In the genomic region with DNA sequence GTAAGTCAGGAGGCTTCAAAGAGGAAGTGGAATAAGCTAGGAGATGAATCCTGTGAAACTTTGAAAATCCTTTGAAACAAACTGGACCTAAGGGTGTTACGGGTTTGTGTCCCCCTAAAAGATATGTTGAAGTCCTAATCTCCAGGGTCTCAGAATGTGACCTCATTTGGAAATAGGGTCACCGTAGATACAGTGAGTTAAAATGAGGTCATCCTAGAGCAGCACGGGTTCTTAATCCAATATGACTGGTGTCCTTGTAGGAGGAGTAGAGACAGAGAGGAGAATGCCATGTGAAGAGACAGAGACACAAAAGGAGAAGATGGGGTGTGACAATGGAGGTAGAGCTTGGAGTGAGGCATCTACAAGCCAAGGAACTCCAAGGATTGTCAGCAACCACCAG, we compare ENCODE assay signal across 24 cellular contexts. TPM values are rescaled to one million over a fixed set of nuclear protein-coding genes. Genes with fewer than 3 reads are reported as not detected.
DNase-seq lines count a peak whose midpoint lies in the region; ATAC-seq, FAIRE-seq and TF ChIP-seq lines count a peak whose summit lies in the region.
"Had no signal": no experiment of that assay in that cellular context is flagged by ENCODE, and none has a peak within 500 bp of the region (broad histone marks: within the 10 kb centered on the region; RNA-seq: fewer than 3 reads in every experiment).

No MANE protein-coding gene starts in this region.

- peak; percentile 7; the same call in 1 of the 3 replicates for ATAC-seq in K562
- no peak for ATAC-seq in psoas muscle
- no peak for ATAC-seq in body of pancreas
- ATAC-seq in GM18909 (IDR thresholded peaks at IDR 0.05; ENCODE audit: poor library complexity, unreplicated experiment), result no peak
- ATAC-seq: HCT116 had no signal

- 33% methylated on average over 3 of the region's 3 CpGs for WGBS in K562 (ENCODE audit: insufficient coverage, low coverage, missing lambda C conversion rate)
- 63 to 76% (median 69%) methylated on average over 3 of the region's 3 CpGs for WGBS in psoas muscle, 3 donors
- 82 to 85% methylated on average over 3 of the region's 3 CpGs for WGBS in body of pancreas, 2 donors

- no peak for TF ChIP-seq RAD21 in K562 (CRISPR knock-in tag; conservative IDR thresholded peaks at IDR 0.05 in 1 of 2, IDR thresholded peaks at IDR 0.05 in 1 of 2)

- CTCF ChIA-PET in K562 (lab: Yijun Ruan, JAX; ENCODE audit: low intra/inter-chr PET ratio), result no interaction called here

- TF ChIP-seq POLR2A in K562 (conservative IDR thresholded peaks at IDR 0.05) (no peak), body of pancreas (IDR thresholded peaks at IDR 0.05) (no peak)

- H3K27ac ChIP-seq in K562 (ENCODE audit: extremely low read depth, low read depth, low read length), result peak overlapping the region; percentile 52; the same call in 2 of the 3 replicates
- H3K27ac ChIP-seq in psoas muscle, result peak overlapping the region; percentile 79
- H3K27ac ChIP-seq in body of pancreas, result no peak overlapping the region
- H3K27ac ChIP-seq: HL-60 had no signal

- BruUV-seq in K562 (replicated peaks; lab: Mats Ljungman, UMichigan), result no TSS peak

- POLR2A ChIA-PET in K562 (lab: Yijun Ruan, JAX), result interaction anchor here (0.7 to 1.4 kb wide), 2 partner anchors 10 to 68 kb away, joined by 3 to 4 read pairs; a partner anchor contains a TSS

- in situ Hi-C loops in K562 (cut with MboI), result no loop called here

- no peak overlapping the region for H3K4me3 ChIP-seq in K562
- no peak overlapping the region for H3K4me3 ChIP-seq in psoas muscle
- H3K4me3 ChIP-seq in body of pancreas, result no peak overlapping the region

- H3K4me2 ChIP-seq in K562 (ENCODE audit: insufficient read depth, low read length), result no peak overlapping the region

- H4K20me1 ChIP-seq in K562 (replicated peaks; ENCODE audit: control insufficient read depth, insufficient read depth, low read length), result no peaks in the 10 kb centered on the region

- H2AFZ ChIP-seq in K562 (ENCODE audit: low read depth, low read length), result peak overlapping the region; percentile 70

- H3K9ac ChIP-seq in K562 (ENCODE audit: insufficient read depth in 1 of 2, low read depth in 2 of 2, low read length in 2 of 2), result no peak overlapping the region

- no peaks in the 10 kb centered on the region for H3K79me2 ChIP-seq in K562 (ENCODE audit: control insufficient read depth, insufficient read depth, low read length)

- DNase-seq in NCI-H82 (lab: John Stamatoyannopoulos, UW) (peak; percentile 25), NCI-H82 treated with DMSO at 0.1 percent for 48 hours (lab: John Stamatoyannopoulos, UW; ENCODE audit: unreplicated experiment) (no peak), K562 (ENCODE audit: extremely low read depth in 1 of 4, low spot score in 3 of 4) (no peak), psoas muscle (no peak), NCI-H1105 treated with DMSO at 0.1 percent for 48 hours (lab: John Stamatoyannopoulos, UW) (no peak), body of pancreas (no peak)
- DNase-seq: 8988T; BE2C; C1 segment of cervical spinal cord; CD4-positive, CD25-positive, alpha-beta regulatory T cell; CD8-positive, alpha-beta memory T cell; COR-L47; DMS 273 treated with DMSO at 0.1 percent for 48 hours; DMS79; GDM1; GOT3; H7; HFFc6; IMR-90 had no signal

- H3K4me1 ChIP-seq in K562 (replicated peaks in 1 of 2; ENCODE audit: control insufficient read depth in 2 of 2, insufficient read depth in 2 of 2, low read length in 2 of 2), result peaks cover 19 to 54% of the 10 kb centered on the region in 2 experiments
- H3K4me1 ChIP-seq in psoas muscle, result peaks cover 34% of the 10 kb centered on the region
- peaks cover 10% of the 10 kb centered on the region for H3K4me1 ChIP-seq in body of pancreas
- H3K4me1 ChIP-seq: BE2C had no signal

- intact Hi-C loops in K562 (cut with micrococcal nuclease) (no loop called here), psoas muscle (cut with DNase I) (loop anchor here in 1 of 2 donors (5.0 kb wide), 1 partner anchor 34 kb away; no protein-coding TSS in a partner anchor), body of pancreas (cut with DNase I) (no loop called here)

- no peaks in the 10 kb centered on the region for H3K9me3 ChIP-seq in K562 (replicated peaks; ENCODE audit: control insufficient read depth, insufficient read depth, low read depth, low read length)
- no peaks in the 10 kb centered on the region for H3K9me3 ChIP-seq in psoas muscle
- no peaks in the 10 kb centered on the region for H3K9me3 ChIP-seq in body of pancreas
- H3K9me3 ChIP-seq: BE2C had no signal

- H3K27me3 ChIP-seq in K562 (ENCODE audit: control insufficient read depth in 2 of 2, insufficient read depth in 2 of 2, low read length in 2 of 2) (no peaks in the 10 kb centered on the region), psoas muscle (ENCODE audit: insufficient read depth in 3 of 3, low read length in 2 of 3) (no peaks in the 10 kb centered on the region), body of pancreas (no peaks in the 10 kb centered on the region)
- H3K27me3 ChIP-seq: BE2C had no signal

- TF ChIP-seq CTCF in K562 (IDR thresholded peaks at IDR 0.05 in 2 of 3, conservative IDR thresholded peaks at IDR 0.05 in 1 of 3; ENCODE audit: insufficient read depth in 2 of 3, low read depth in 1 of 3, low read length in 3 of 3) (no peak), psoas muscle (IDR thresholded peaks at IDR 0.05) (no peak), body of pancreas (IDR thresholded peaks at IDR 0.05) (no peak)

- no peak for TF ChIP-seq EP300 in K562 (IDR thresholded peaks at IDR 0.05; ENCODE audit: low read length)

- H3K9me1 ChIP-seq in K562 (ENCODE audit: control insufficient read depth, insufficient read depth, low read length), result peaks cover 2% of the 10 kb centered on the region

- no peak for FAIRE-seq in K562 (lab: Jason Lieb, UNC)
- FAIRE-seq: GM12892, GM18507 had no signal

- H3K36me3 ChIP-seq in K562 (ENCODE audit: control insufficient read depth, insufficient read depth, low read length) (no peaks in the 10 kb centered on the region; the same call in 2 of the 3 replicates), psoas muscle (ENCODE audit: insufficient read depth in 1 of 2, low read depth in 1 of 2) (no peaks in the 10 kb centered on the region), body of pancreas (replicated peaks in 1 of 2; ENCODE audit: insufficient read depth in 1 of 2, low read depth in 2 of 2) (no peaks in the 10 kb centered on the region)
- H3K36me3 ChIP-seq: BE2C had no signal

TF ChIP-seq in K562, 482 proteins besides CTCF, POLR2A, EP300 and RAD21 (continues in another document):
- no peak for TF ChIP-seq KDM1A (IDR thresholded peaks at IDR 0.05)
- 0 out of 2 replicates have a peak, but pooled peaks have one; percentile 20 for TF ChIP-seq GATAD2B (IDR thresholded peaks at IDR 0.05; ENCODE audit: borderline replicate concordance)
- peak; percentile 12; the same call in 1 of the 2 replicates for TF ChIP-seq SMARCE1 (IDR thresholded peaks at IDR 0.05)
- TF ChIP-seq ZNF253 (CRISPR knock-in tag; conservative IDR thresholded peaks at IDR 0.05), result no peak
- 0 out of 2 replicates have a peak, but pooled peaks have one; percentile 35 for TF ChIP-seq DMBX1 (CRISPR knock-in tag; IDR thresholded peaks at IDR 0.05; ENCODE audit: borderline replicate concordance)
- 0 out of 2 replicates have a peak, but pooled peaks have one; percentile 17 for TF ChIP-seq JUN (IDR thresholded peaks at IDR 0.05; ENCODE audit: borderline replicate concordance, low read depth, low read length)
- TF ChIP-seq JUN (CRISPR knock-in tag; IDR thresholded peaks at IDR 0.05; ENCODE audit: borderline replicate concordance), result no peak
- TF ChIP-seq ZNF239 (CRISPR knock-in tag; IDR thresholded peaks at IDR 0.05), result no peak
- no peak for TF ChIP-seq GABPA (tag; conservative IDR thresholded peaks at IDR 0.05; ENCODE audit: low read depth)
- TF ChIP-seq CREM (IDR thresholded peaks at IDR 0.05; ENCODE audit: low read depth), result 0 out of 2 replicates have a peak, but pooled peaks have one; percentile 28
- TF ChIP-seq SPI1 (IDR thresholded peaks at IDR 0.05; ENCODE audit: borderline replicate concordance, low read depth, low read length), result peak; percentile 84
- TF ChIP-seq, protein P1, sequence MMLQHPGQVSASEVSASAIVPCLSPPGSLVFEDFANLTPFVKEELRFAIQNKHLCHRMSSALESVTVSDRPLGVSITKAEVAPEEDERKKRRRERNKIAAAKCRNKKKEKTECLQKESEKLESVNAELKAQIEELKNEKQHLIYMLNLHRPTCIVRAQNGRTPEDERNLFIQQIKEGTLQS (IDR thresholded peaks at IDR 0.05), result peak; percentile 81
- TF ChIP-seq, protein P1 (CRISPR knock-in tag; conservative IDR thresholded peaks at IDR 0.05), result no peak
- no peak for TF ChIP-seq TCF7 (IDR thresholded peaks at IDR 0.05; ENCODE audit: borderline replicate concordance)
- no peak for TF ChIP-seq COPS2 (conservative IDR thresholded peaks at IDR 0.05)
- TF ChIP-seq NONO (IDR thresholded peaks at IDR 0.05; ENCODE audit: low read depth in 2 of 2, low read length in 1 of 2), result no peak
- 0 out of 2 replicates have a peak, but pooled peaks have one; percentile 12 for TF ChIP-seq L3MBTL2 (IDR thresholded peaks at IDR 0.05)

RNA-seq across cellular contexts. Expression of a gene that starts 26.9 kb away (rescaled TPM):
- total RNA-seq in K562 (2011; cell fraction: chromatin; rRNA removed; ENCODE audit: low replicate concordance), result 1.6 and 8.7 TPM in 2 replicates
- 0.50 and 1.4 TPM in 2 replicates for total RNA-seq in K562 (2011; cell fraction: nucleolus; rRNA removed)
- 2.7 and 3.7 TPM in 2 replicates for total RNA-seq in K562 (2011; cell fraction: nucleoplasm; rRNA removed)
- 2.7 and 3.8 TPM in 2 replicates for total RNA-seq in K562 (2014; rRNA removed)
- total RNA-seq in K562 (2014; rRNA removed; fragmentation: Illumina TruSeq; extraction: Trizol), result 3.8 and 5.1 TPM in 2 replicates
- 3.6 and 4.4 TPM in 2 replicates for total RNA-seq in K562 (2015; rRNA removed; fragmentation: Illumina TruSeq; extraction: Trizol)
- total RNA-seq in K562 (2021), result 2.2 and 2.5 TPM in 2 replicates
- 0.65 and 1.7 TPM in 2 replicates for polyA plus RNA-seq in K562 (2011; rRNA removed)
- polyA plus RNA-seq in K562 (2011; cell fraction: cytosol; rRNA removed), result 0.49 and 0.63 TPM in 2 replicates
- polyA plus RNA-seq in K562 (2011; cell fraction: nucleus; rRNA removed), result 2.0 and 2.9 TPM in 2 replicates
- polyA plus RNA-seq in K562 (2012), result 3.9 and 12.9 TPM in 2 replicates
- polyA plus RNA-seq in K562 (2014; fragmentation: Illumina TruSeq; extraction: Trizol), result 3.2 and 3.7 TPM in 2 replicates
- polyA plus RNA-seq in K562 (2014; fragmentation: Nextera tagmentation; extraction: Ambion mirVana), result 1 to 10 TPM; 1.7 to 3.4 TPM
- 2.9 and 8.3 TPM in 2 replicates for polyA plus RNA-seq in K562 (2014; rRNA removed)
- 2.6 and 3.6 TPM in 2 replicates for polyA minus RNA-seq in K562 (2011; rRNA and poly(A)+ RNA removed)
- 1.2 and 1.7 TPM in 2 replicates for polyA minus RNA-seq in K562 (2011; cell fraction: cytosol; rRNA and poly(A)+ RNA removed)
- 4.2 and 4.4 TPM in 2 replicates for polyA minus RNA-seq in K562 (2011; cell fraction: nucleus; rRNA and poly(A)+ RNA removed)
- 1,000 to 10,000 TPM; 2,020 to 7,790 (median 5,587) TPM for total RNA-seq in psoas muscle
- 1,000 to 10,000 TPM in 2 of 3 donors, 100 to 1,000 TPM in 1; 796 to 1,696 (median 1,565) TPM for polyA plus RNA-seq in psoas muscle
- total RNA-seq in body of pancreas, result 1 to 10 TPM; 2.3 to 3.9 TPM
- polyA plus RNA-seq: IMR-90 had no signal

Comparison
In these comparisons a context has a peak if more than half of its experiments do, and no peak if none do; other contexts are left out.
1. H3K27ac ChIP-seq: peak in K562 (single experiment) and psoas muscle (single experiment); none in body of pancreas (0 of 4).
2. RNA of a gene that starts 26.9 kb away (total RNA-seq): 2,020 to 7,790 TPM in psoas muscle; 2.3 to 3.9 TPM in body of pancreas and 0.50 to 8.7 TPM in K562; every median in the first group is over 100 times any median in the second.